ENCODE assay signal across 30 cellular contexts in the genomic region with DNA sequence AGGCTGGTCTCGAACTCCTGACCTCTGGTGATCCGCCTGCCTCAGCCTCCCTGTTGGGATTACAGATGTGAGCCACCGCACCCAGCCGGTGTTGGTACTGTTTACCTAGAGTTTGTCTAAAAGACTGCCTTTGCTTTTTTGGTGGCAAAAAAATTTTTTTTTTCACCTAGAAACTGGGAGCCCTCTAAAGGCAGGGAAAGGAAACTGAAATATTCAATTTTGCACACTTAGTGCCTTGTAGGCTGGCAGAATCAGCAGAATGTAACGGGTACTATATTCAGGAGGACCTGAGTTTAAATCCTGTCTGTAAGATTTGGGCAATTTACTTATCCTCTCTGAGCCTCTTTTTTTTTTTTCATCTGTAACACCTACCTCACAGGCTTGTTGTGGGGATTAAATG.
"Had no signal": no experiment of that assay in that cellular context is flagged by ENCODE, and none has a peak within 500 bp of the region (broad histone marks: within the 10 kb centered on the region; RNA-seq: fewer than 3 reads in every experiment).

No MANE protein-coding gene starts in this region.

- H3K27ac ChIP-seq: colonic mucosa, dorsolateral prefrontal cortex, esophagus muscularis mucosa, gastroesophageal sphincter, neural progenitor cell, sigmoid colon, stomach, transverse colon, uterus, VCaP had no signal

- DNase-seq: activated CD4-positive, alpha-beta T cell treated with anti-CD3 and anti-CD28 coated beads, Interleukin-2, amount 10 ng/mL, durations not matched to agents 24 days and 14 days; activated CD8-positive, alpha-beta memory T cell treated with anti-CD3 and anti-CD28 coated beads, Interleukin-2, amount 10 ng/mL, durations not matched to agents 7 days and 5 days; activated CD8-positive, alpha-beta T cell treated with anti-CD3 and anti-CD28 coated beads for 36 hours; activated effector memory CD4-positive, alpha-beta T cell treated with anti-CD3 and anti-CD28 coated beads, Interleukin-2, amount 50 U/mL, for 16 hours; activated naive CD4-positive, alpha-beta T cell treated with anti-CD3 and anti-CD28 coated beads, Interleukin-2, amount 10 ng/mL, durations not matched to agents 7 days and 5 days; activated T-cell treated with anti-CD3 and anti-CD28 coated beads for 4 hours; aorta; central memory CD4-positive, alpha-beta T cell; colonic mucosa; dorsolateral prefrontal cortex; effector memory CD8-positive, alpha-beta T cell; head of caudate nucleus; hypothalamus; left ventricle myocardium superior; mammary epithelial cell; naive thymus-derived CD8-positive, alpha-beta T cell; sigmoid colon; stimulated activated CD4-positive, alpha-beta T cell treated with anti-CD3 and anti-CD28 coated beads, Interleukin-15, amount 100 ng/mL, for 24 hours; stomach; transverse colon; uterus had no signal

- H3K4me1 Mint-ChIP-seq: mesothelial cell of epicardium; stimulated activated memory B cell treated with anti-CD40 and anti-IgM and Interleukin-4, amounts not matched to agents 10 μg/mL and 1 μg/mL and 100 μg/mL, for 72 hours had no signal

- H3K36me3 ChIP-seq: neural progenitor cell, uterus had no signal

- H3K27ac Mint-ChIP-seq: activated CD4-positive, alpha-beta T cell treated with anti-CD3 and anti-CD28 coated beads, Interleukin-2, amount 10 ng/mL, durations not matched to agents 24 days and 14 days; activated CD8-positive, alpha-beta memory T cell treated with anti-CD3 and anti-CD28 coated beads, Interleukin-2, amount 10 ng/mL, durations not matched to agents 7 days and 5 days; activated CD8-positive, alpha-beta T cell treated with anti-CD3 and anti-CD28 coated beads for 36 hours; activated naive CD4-positive, alpha-beta T cell treated with anti-CD3 and anti-CD28 coated beads, Interleukin-2, amount 10 ng/mL, durations not matched to agents 7 days and 5 days; mesothelial cell of epicardium; stimulated activated memory B cell treated with anti-CD40 and anti-IgM and Interleukin-4, amounts not matched to agents 10 μg/mL and 1 μg/mL and 100 μg/mL, for 72 hours had no signal

- H3K9me3 Mint-ChIP-seq: activated CD4-positive, alpha-beta T cell treated with anti-CD3 and anti-CD28 coated beads, Interleukin-2, amount 10 ng/mL, durations not matched to agents 24 days and 14 days; activated CD8-positive, alpha-beta T cell treated with anti-CD3 and anti-CD28 coated beads for 36 hours; activated naive CD4-positive, alpha-beta T cell treated with anti-CD3 and anti-CD28 coated beads, Interleukin-2, amount 10 ng/mL, durations not matched to agents 7 days and 5 days; brain; effector memory CD8-positive, alpha-beta T cell; mesothelial cell of epicardium; naive thymus-derived CD8-positive, alpha-beta T cell; neural progenitor cell; stimulated activated memory B cell treated with anti-CD40 and anti-IgM and Interleukin-4, amounts not matched to agents 10 μg/mL and 1 μg/mL and 100 μg/mL, for 72 hours had no signal

- H3K9ac ChIP-seq: neural progenitor cell had no signal

- H3K27me3 Mint-ChIP-seq: activated CD4-positive, alpha-beta T cell treated with anti-CD3 and anti-CD28 coated beads, Interleukin-2, amount 10 ng/mL, durations not matched to agents 24 days and 14 days; activated CD8-positive, alpha-beta memory T cell treated with anti-CD3 and anti-CD28 coated beads, Interleukin-2, amount 10 ng/mL, durations not matched to agents 7 days and 5 days; activated CD8-positive, alpha-beta T cell treated with anti-CD3 and anti-CD28 coated beads for 36 hours; activated naive CD4-positive, alpha-beta T cell treated with anti-CD3 and anti-CD28 coated beads, Interleukin-2, amount 10 ng/mL, durations not matched to agents 7 days and 5 days; brain; effector memory CD8-positive, alpha-beta T cell; naive thymus-derived CD8-positive, alpha-beta T cell; stimulated activated memory B cell treated with anti-CD40 and anti-IgM and Interleukin-4, amounts not matched to agents 10 μg/mL and 1 μg/mL and 100 μg/mL, for 72 hours had no signal

- FAIRE-seq: islet of Langerhans had no signal

- H3K4me3 Mint-ChIP-seq: activated CD4-positive, alpha-beta T cell treated with anti-CD3 and anti-CD28 coated beads, Interleukin-2, amount 10 ng/mL, durations not matched to agents 24 days and 14 days; activated CD8-positive, alpha-beta memory T cell treated with anti-CD3 and anti-CD28 coated beads, Interleukin-2, amount 10 ng/mL, durations not matched to agents 7 days and 5 days; activated CD8-positive, alpha-beta T cell treated with anti-CD3 and anti-CD28 coated beads for 36 hours; activated naive CD4-positive, alpha-beta T cell treated with anti-CD3 and anti-CD28 coated beads, Interleukin-2, amount 10 ng/mL, durations not matched to agents 7 days and 5 days; brain; effector memory CD8-positive, alpha-beta T cell; mesothelial cell of epicardium; naive thymus-derived CD8-positive, alpha-beta T cell; neural progenitor cell; stimulated activated memory B cell treated with anti-CD40 and anti-IgM and Interleukin-4, amounts not matched to agents 10 μg/mL and 1 μg/mL and 100 μg/mL, for 72 hours had no signal

- H3K9me3 ChIP-seq: colonic mucosa, esophagus muscularis mucosa, gastroesophageal sphincter, sigmoid colon, stomach, transverse colon, uterus had no signal

- H3K4me3 ChIP-seq: colonic mucosa, dorsolateral prefrontal cortex, esophagus muscularis mucosa, gastroesophageal sphincter, neural progenitor cell, sigmoid colon, smooth muscle cell, stomach, transverse colon, uterus had no signal

- H3K27me3 ChIP-seq: colonic mucosa, dorsolateral prefrontal cortex, esophagus muscularis mucosa, gastroesophageal sphincter, neural progenitor cell, sigmoid colon, stomach, transverse colon, uterus had no signal

- H3K4me1 ChIP-seq: colonic mucosa, esophagus muscularis mucosa, gastroesophageal sphincter, sigmoid colon, stomach, transverse colon, uterus had no signal
